ENCODE assay signal across 19 cellular contexts in the genomic region with DNA sequence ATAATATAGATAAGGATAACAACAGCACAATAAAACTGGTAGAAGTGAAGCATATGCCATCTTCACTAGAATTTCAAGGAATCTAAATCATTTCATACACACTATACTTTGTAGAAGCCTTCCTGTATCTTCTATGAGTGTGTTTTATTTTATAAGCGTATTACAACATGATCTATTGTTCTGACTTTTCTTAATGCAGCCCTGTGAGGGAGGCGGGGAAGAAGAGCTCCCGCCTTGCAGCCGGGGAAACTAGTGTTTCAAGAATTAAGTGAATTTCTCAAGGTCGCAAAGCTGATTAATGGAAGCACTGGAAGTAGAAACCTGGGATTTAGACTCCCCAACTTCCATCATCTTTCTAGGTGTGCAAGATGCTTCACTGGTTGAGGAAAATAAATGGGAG. TPM values are rescaled to one million over a fixed set of nuclear protein-coding genes. Genes with fewer than 3 reads are reported as not detected.
DNase-seq lines count a peak whose midpoint lies in the region; ATAC-seq, FAIRE-seq and TF ChIP-seq lines count a peak whose summit lies in the region.
"Had no signal": no experiment of that assay in that cellular context is flagged by ENCODE, and none has a peak within 500 bp of the region (broad histone marks: within the 10 kb centered on the region; RNA-seq: fewer than 3 reads in every experiment).

No MANE protein-coding gene starts in this region.

- no peak overlapping the region for H3K4me3 Mint-ChIP-seq in MCF 10A (ENCODE audit: unreplicated experiment)
- H3K4me3 Mint-ChIP-seq in endothelial cell (ENCODE audit: unreplicated experiment) = no peak overlapping the region
- peak overlapping the region; percentile 81 for H3K4me3 Mint-ChIP-seq in natural killer cell
- no peak overlapping the region for H3K4me3 Mint-ChIP-seq in T-helper 2 cell treated with Interferon-gamma antibody and Interleukin-4, amounts not matched to agents 5 μg/mL and 100 μg/mL, for 36 hours
- H3K4me3 Mint-ChIP-seq: activated CD4-positive, alpha-beta T cell treated with anti-CD3 and anti-CD28 coated beads for 36 hours; activated naive CD8-positive, alpha-beta T cell treated with anti-CD3 and anti-CD28 coated beads, Interleukin-2, amount 10 ng/mL, durations not matched to agents 7 days and 5 days; T-helper 1 cell treated with Interleukin-12 subunit alpha and Interleukin-12 subunit beta and Interleukin-4 antibody, amounts not matched to agents 30 μg/mL and 1 μg/mL, for 36 hours had no signal

- no peaks in the 10 kb centered on the region for H3K27me3 Mint-ChIP-seq in MCF 10A (ENCODE audit: insufficient read depth, unreplicated experiment)
- peaks cover 9% of the 10 kb centered on the region for H3K27me3 Mint-ChIP-seq in endothelial cell (ENCODE audit: unreplicated experiment)
- no peaks in the 10 kb centered on the region for H3K27me3 Mint-ChIP-seq in natural killer cell (ENCODE audit: low read depth in 2 of 2)
- H3K27me3 Mint-ChIP-seq in T-helper 2 cell treated with Interferon-gamma antibody and Interleukin-4, amounts not matched to agents 5 μg/mL and 100 μg/mL, for 36 hours (ENCODE audit: low read depth) = no peaks in the 10 kb centered on the region
- H3K27me3 Mint-ChIP-seq: activated CD4-positive, alpha-beta T cell treated with anti-CD3 and anti-CD28 coated beads for 36 hours; activated naive CD8-positive, alpha-beta T cell treated with anti-CD3 and anti-CD28 coated beads, Interleukin-2, amount 10 ng/mL, durations not matched to agents 7 days and 5 days had no signal

- TF ChIP-seq POLR2A in breast epithelium (IDR thresholded peaks at IDR 0.05) = no peak
- no peak for TF ChIP-seq POLR2A in testis (IDR thresholded peaks at IDR 0.05)

- H3K4me1 ChIP-seq in breast epithelium = peaks cover 6 to 13% of the 10 kb centered on the region in 2 donors
- H3K4me1 ChIP-seq in testis = peaks cover 54% of the 10 kb centered on the region
- peaks cover 0 to 4% of the 10 kb centered on the region in 2 donors for H3K4me1 ChIP-seq in kidney (ENCODE audit: control insufficient read depth in 1 of 2, insufficient read depth in 1 of 2, low read depth in 1 of 2, low read length in 2 of 2)
- H3K4me1 ChIP-seq: colonic mucosa had no signal

- H3K36me3 ChIP-seq in breast epithelium = no peaks in the 10 kb centered on the region
- no peaks in the 10 kb centered on the region for H3K36me3 ChIP-seq in testis (ENCODE audit: low read depth, missing control alignments)
- no peaks in the 10 kb centered on the region for H3K36me3 ChIP-seq in kidney (ENCODE audit: control insufficient read depth in 1 of 2, insufficient read depth in 2 of 2, low read length in 2 of 2)
- H3K36me3 ChIP-seq: colonic mucosa had no signal

- peak overlapping the region; percentile 44 to 63 for H3K27ac ChIP-seq in breast epithelium
- peak overlapping the region; percentile 20 to 74 for H3K27ac ChIP-seq in testis
- H3K27ac ChIP-seq in kidney (ENCODE audit: low read depth in 2 of 2, low read length in 2 of 2) = no peak overlapping the region
- H3K27ac ChIP-seq: colonic mucosa, HL-60, PC-9 had no signal

- no peak overlapping the region for H3K27ac Mint-ChIP-seq in MCF 10A (ENCODE audit: low read depth, unreplicated experiment)
- H3K27ac Mint-ChIP-seq in endothelial cell (ENCODE audit: unreplicated experiment) = peak overlapping the region; percentile 25
- H3K27ac Mint-ChIP-seq in natural killer cell = peak overlapping the region; percentile 87
- no peak overlapping the region for H3K27ac Mint-ChIP-seq in T-helper 2 cell treated with Interferon-gamma antibody and Interleukin-4, amounts not matched to agents 5 μg/mL and 100 μg/mL, for 36 hours
- H3K27ac Mint-ChIP-seq: activated CD4-positive, alpha-beta T cell treated with anti-CD3 and anti-CD28 coated beads for 36 hours; activated naive CD8-positive, alpha-beta T cell treated with anti-CD3 and anti-CD28 coated beads, Interleukin-2, amount 10 ng/mL, durations not matched to agents 7 days and 5 days; T-helper 1 cell treated with Interleukin-12 subunit alpha and Interleukin-12 subunit beta and Interleukin-4 antibody, amounts not matched to agents 30 μg/mL and 1 μg/mL, for 36 hours had no signal

- no peak for FAIRE-seq in kidney (lab: Jason Lieb, UNC)
- FAIRE-seq: GM12892, urothelium cell line had no signal

- no peaks in the 10 kb centered on the region for H3K9me3 Mint-ChIP-seq in MCF 10A (ENCODE audit: unreplicated experiment)
- H3K9me3 Mint-ChIP-seq in endothelial cell (ENCODE audit: unreplicated experiment) = no peaks in the 10 kb centered on the region
- no peaks in the 10 kb centered on the region for H3K9me3 Mint-ChIP-seq in natural killer cell
- H3K9me3 Mint-ChIP-seq in T-helper 2 cell treated with Interferon-gamma antibody and Interleukin-4, amounts not matched to agents 5 μg/mL and 100 μg/mL, for 36 hours = no peaks in the 10 kb centered on the region
- H3K9me3 Mint-ChIP-seq: activated naive CD8-positive, alpha-beta T cell treated with anti-CD3 and anti-CD28 coated beads, Interleukin-2, amount 10 ng/mL, durations not matched to agents 7 days and 5 days; T-helper 1 cell treated with Interleukin-12 subunit alpha and Interleukin-12 subunit beta and Interleukin-4 antibody, amounts not matched to agents 30 μg/mL and 1 μg/mL, for 36 hours had no signal

- DNase-seq in breast epithelium (ENCODE audit: low spot score in 2 of 2) = no peak
- no peak for DNase-seq in MCF 10A (ENCODE audit: unreplicated experiment)
- DNase-seq in endothelial cell (ENCODE audit: low spot score) = no peak
- no peak for DNase-seq in natural killer cell
- DNase-seq in testis = no peak
- DNase-seq in T-helper 2 cell treated with Interferon-gamma antibody and Interleukin-4, amounts not matched to agents 5 μg/mL and 100 μg/mL, for 36 hours (ENCODE audit: low spot score) = no peak
- DNase-seq in NCI-H187 (lab: John Stamatoyannopoulos, UW) = no peak
- DNase-seq in kidney = no peak
- DNase-seq: 8988T; activated CD4-positive, alpha-beta T cell treated with anti-CD3 and anti-CD28 coated beads for 36 hours; activated naive CD8-positive, alpha-beta T cell treated with anti-CD3 and anti-CD28 coated beads, Interleukin-2, amount 10 ng/mL, durations not matched to agents 7 days and 5 days; midbrain; NCI-H524 treated with DMSO at 0.1 percent for 48 hours; PC-9 had no signal

- intact Hi-C loops in breast epithelium (cut with DNase I; ENCODE audit: low total_unique reads) (no loop called here), MCF 10A (cut with micrococcal nuclease) (no loop called here), natural killer cell (cut with micrococcal nuclease) (loop anchor here (2.0 kb wide), 1 partner anchor 32 kb away; a partner anchor contains a TSS), testis (cut with DNase I; ENCODE audit: low total_unique reads) (no loop called here), kidney (cut with DNase I) (no loop called here)

- ATAC-seq in natural killer cell = no peak
- ATAC-seq: activated CD4-positive, alpha-beta T cell treated with anti-CD3 and anti-CD28 coated beads for 36 hours had no signal

- TF ChIP-seq CTCF in breast epithelium (IDR thresholded peaks at IDR 0.05) = no peak
- TF ChIP-seq CTCF in MCF 10A (IDR thresholded peaks at IDR 0.05; ENCODE audit: unreplicated experiment) = no peak
- no peak for TF ChIP-seq CTCF in endothelial cell (IDR thresholded peaks at IDR 0.05; ENCODE audit: unreplicated experiment)
- no peak for TF ChIP-seq CTCF in natural killer cell (IDR thresholded peaks at IDR 0.05)
- no peak for TF ChIP-seq CTCF in testis (IDR thresholded peaks at IDR 0.05)
- TF ChIP-seq CTCF in kidney (IDR thresholded peaks at IDR 0.05; ENCODE audit: borderline replicate concordance, extremely low read depth, insufficient read depth) = no peak

- BruUV-seq in MCF 10A (replicated peaks; lab: Mats Ljungman, UMichigan) = no TSS peak

- POLR2A ChIA-PET in MCF 10A (lab: Yijun Ruan, JAX) = interaction anchor here (0.6 kb wide), 1 partner anchor 35 kb away, joined by 4 read pairs; no protein-coding TSS in a partner anchor

- H3K4me1 Mint-ChIP-seq in MCF 10A (ENCODE audit: insufficient read depth, unreplicated experiment) (peaks cover 37% of the 10 kb centered on the region), endothelial cell (ENCODE audit: unreplicated experiment) (peaks cover 76% of the 10 kb centered on the region), natural killer cell (peaks cover 92 to 95% of the 10 kb centered on the region in 2 donors)
- H3K4me1 Mint-ChIP-seq in T-helper 2 cell treated with Interferon-gamma antibody and Interleukin-4, amounts not matched to agents 5 μg/mL and 100 μg/mL, for 36 hours (ENCODE audit: low read depth) = peaks cover 26% of the 10 kb centered on the region

- peaks cover 24% of the 10 kb centered on the region for H3K36me3 Mint-ChIP-seq in MCF 10A (ENCODE audit: insufficient read depth, unreplicated experiment)
- H3K36me3 Mint-ChIP-seq in endothelial cell (ENCODE audit: low read depth, unreplicated experiment) = peaks cover 16% of the 10 kb centered on the region
- no peaks in the 10 kb centered on the region for H3K36me3 Mint-ChIP-seq in natural killer cell
- peaks cover 23% of the 10 kb centered on the region for H3K36me3 Mint-ChIP-seq in T-helper 2 cell treated with Interferon-gamma antibody and Interleukin-4, amounts not matched to agents 5 μg/mL and 100 μg/mL, for 36 hours (ENCODE audit: low read depth)

- no peak overlapping the region for H3K9ac ChIP-seq in kidney (ENCODE audit: low read length in 2 of 2)

- no peak overlapping the region for H3K4me3 ChIP-seq in breast epithelium
- H3K4me3 ChIP-seq in testis = no peak overlapping the region
- H3K4me3 ChIP-seq in kidney (ENCODE audit: low read length in 2 of 2) = no peak overlapping the region
- H3K4me3 ChIP-seq: colonic mucosa, PC-9 had no signal

- no peaks in the 10 kb centered on the region for H3K27me3 ChIP-seq in breast epithelium
- H3K27me3 ChIP-seq in testis = no peaks in the 10 kb centered on the region
- H3K27me3 ChIP-seq: colonic mucosa had no signal

- 21 to 48% methylated on average over 5 of the region's 5 CpGs for WGBS in testis, 2 donors

- CTCF ChIA-PET in MCF 10A (lab: Yijun Ruan, JAX) = interaction anchor here (1.2 kb wide), 1 partner anchor 55 kb away, joined by 3 read pairs; no protein-coding TSS in a partner anchor

- no peaks in the 10 kb centered on the region for H3K9me3 ChIP-seq in breast epithelium
- no peaks in the 10 kb centered on the region for H3K9me3 ChIP-seq in testis
- H3K9me3 ChIP-seq in kidney (ENCODE audit: control insufficient read depth in 1 of 2, low read length in 2 of 2) = no peaks in the 10 kb centered on the region
- H3K9me3 ChIP-seq: colonic mucosa had no signal

RNA-seq across cellular contexts. Expression of a gene that starts 33.0 kb away (rescaled TPM):
- total RNA-seq in breast epithelium (10 to 100 TPM; 48.0 to 90.0 (median 68.5) TPM), MCF 10A (2022) (31.3 and 31.7 TPM in 2 replicates), endothelial cell (ENCODE audit: unreplicated experiment) (120 TPM), natural killer cell (10 to 100 TPM; 29.5 to 42.8 (median 34.6) TPM), testis (100 to 1,000 TPM; 169 to 209 TPM), kidney (78.5 TPM)
- polyA plus RNA-seq in testis (ENCODE audit: insufficient read depth, low read depth, low replicate concordance) (72.9 TPM), kidney (ENCODE audit: insufficient read depth, low read depth, low replicate concordance) (41.4 TPM)

Comparison
In these comparisons a context has a peak if more than half of its experiments do, and no peak if none do; other contexts are left out.
1. H3K27ac ChIP-seq: peak in breast epithelium (2 of 2) and testis (2 of 2); none in kidney (0 of 2).
2. H3K27ac Mint-ChIP-seq: peak in endothelial cell (single experiment) and natural killer cell (2 of 2); none in MCF 10A (single experiment) and T-helper 2 cell treated with Interferon-gamma antibody and Interleukin-4, amounts not matched to agents 5 μg/mL and 100 μg/mL, for 36 hours (single experiment).